ENCODE assay signal across 9 cellular contexts in genomic region chr10:15116225-15116624, GRCh38.
"Had no signal": no experiment of that assay in that cellular context is flagged by ENCODE, and none has a peak within 500 bp of the region (broad histone marks: within the 10 kb centered on the region; RNA-seq: fewer than 3 reads in every experiment).

No MANE protein-coding gene starts in this region.

- H3K9me3 ChIP-seq: HAP-1 had no signal

- H3K4me3 ChIP-seq: GM23338, HAP-1 had no signal

- ATAC-seq: GM23338, HCT116 had no signal

- H3K4me1 ChIP-seq: HAP-1 had no signal

- H2AFZ ChIP-seq: GM23338 had no signal

- DNase-seq: GOT3, H7, H9, HCEC 1CT, HFFc6 had no signal

- FAIRE-seq: H1 had no signal

- H3K4me2 ChIP-seq: GM23338 had no signal
